ENCODE assay signal across 8 cellular contexts in genomic region chr2:176269319-176270099, GRCh38. TPM values are rescaled to one million over a fixed set of nuclear protein-coding genes. Genes with fewer than 3 reads are reported as not detected.
DNase-seq lines count a peak whose midpoint lies in the region; ATAC-seq and TF ChIP-seq lines count a peak whose summit lies in the region.

MTX2 (plus strand) TSS chr2:176269442; CDS start chr2:176269630, 188 bp downstream.

- peaks cover 13% of the 10 kb centered on the region for H3K4me1 Mint-ChIP-seq in activated naive CD8-positive, alpha-beta T cell treated with anti-CD3 and anti-CD28 coated beads, Interleukin-2, amount 10 ng/mL, durations not matched to agents 7 days and 5 days

- DNase-seq in GM12865 (ENCODE audit: low read depth) (peak; percentile 86), NCI-H1092 treated with DMSO at 0.1 percent for 48 hours (lab: John Stamatoyannopoulos, UW) (peak; percentile 81), Right ventricle myocardium superior (peak; percentile 88), pons (ENCODE audit: low spot score) (peak; percentile 65), upper lobe of left lung (peak; percentile 65 to 96)
- DNase-seq in activated naive CD8-positive, alpha-beta T cell treated with anti-CD3 and anti-CD28 coated beads, Interleukin-2, amount 10 ng/mL, durations not matched to agents 7 days and 5 days: peak; percentile 88

- peak within 1 kb of the TSS; percentile 96 for H3K4me2 ChIP-seq in SU-DHL-6 (ENCODE audit: low read depth, low read length, poor library complexity, severe bottlenecking)

- no peak for TF ChIP-seq EP300 in upper lobe of left lung (IDR thresholded peaks at IDR 0.05)

- H3K4me3 Mint-ChIP-seq in activated naive CD8-positive, alpha-beta T cell treated with anti-CD3 and anti-CD28 coated beads, Interleukin-2, amount 10 ng/mL, durations not matched to agents 7 days and 5 days: peak within 1 kb of the TSS; percentile 94

- intact Hi-C loops in Right ventricle myocardium superior (cut with DNase I): no loop called here

- TF ChIP-seq POLR2A in upper lobe of left lung (IDR thresholded peaks at IDR 0.05): peak in 3 of 4 donors; percentile 23 to 70 (median 53)

- ATAC-seq in HG02610 (IDR thresholded peaks at IDR 0.05; ENCODE audit: unreplicated experiment) (peak; percentile 96), Right ventricle myocardium superior (ENCODE audit: poor library complexity) (peak; percentile 100), upper lobe of left lung (ENCODE audit: low FRiP score in 2 of 2) (peak; percentile 96 to 99)
- peak; percentile 95 for ATAC-seq in activated naive CD8-positive, alpha-beta T cell treated with anti-CD3 and anti-CD28 coated beads, Interleukin-2, amount 10 ng/mL, durations not matched to agents 7 days and 5 days (ENCODE audit: low read depth)

- 0% methylated on average over 7 to 43 of the region's 58 CpGs for WGBS in upper lobe of left lung, 2 donors

- H3K9me3 ChIP-seq in SU-DHL-6 (ENCODE audit: insufficient read depth, low read length) (no peaks in the 10 kb centered on the region), upper lobe of left lung (no peaks in the 10 kb centered on the region)

- H3K27ac Mint-ChIP-seq in activated naive CD8-positive, alpha-beta T cell treated with anti-CD3 and anti-CD28 coated beads, Interleukin-2, amount 10 ng/mL, durations not matched to agents 7 days and 5 days: peak within 1 kb of the TSS; percentile 90

- no peaks in the 10 kb centered on the region for H3K9me3 Mint-ChIP-seq in activated naive CD8-positive, alpha-beta T cell treated with anti-CD3 and anti-CD28 coated beads, Interleukin-2, amount 10 ng/mL, durations not matched to agents 7 days and 5 days

- peak within 1 kb of the TSS; percentile 72 for H3K9ac ChIP-seq in SU-DHL-6 (ENCODE audit: low read length)

- TF ChIP-seq CTCF in GM12865 (IDR thresholded peaks at IDR 0.05; ENCODE audit: insufficient read depth, low read depth, low read length, missing control alignments) (no peak), SU-DHL-6 (IDR thresholded peaks at IDR 0.05; ENCODE audit: insufficient read depth, low read length, poor library complexity, severe bottlenecking) (no peak), upper lobe of left lung (IDR thresholded peaks at IDR 0.05) (peak in 4 of 6 experiments; percentile 32 to 59 (median 43))

- 0 out of 2 replicates have a peak, but pooled peaks cover 8% of the 10 kb centered on the region for H4K20me1 ChIP-seq in SU-DHL-6 (ENCODE audit: low read depth, low read length)

- H3K4me3 ChIP-seq in GM12865 (ENCODE audit: low read depth, low read length): peak within 1 kb of the TSS; percentile 99
- H3K4me3 ChIP-seq in SU-DHL-6 (ENCODE audit: insufficient read depth, low read length, poor library complexity, severe bottlenecking): peak within 1 kb of the TSS; percentile 93
- peak within 1 kb of the TSS; percentile 60 to 93 (median 72) for H3K4me3 ChIP-seq in upper lobe of left lung

- H3K36me3 ChIP-seq in SU-DHL-6 (ENCODE audit: low read length): peaks cover 6% of the 10 kb centered on the region; the same call in 1 of the 2 replicates
- H3K36me3 ChIP-seq in upper lobe of left lung: no peaks in the 10 kb centered on the region

- peaks cover 9% of the 10 kb centered on the region for H3K27me3 Mint-ChIP-seq in activated naive CD8-positive, alpha-beta T cell treated with anti-CD3 and anti-CD28 coated beads, Interleukin-2, amount 10 ng/mL, durations not matched to agents 7 days and 5 days

- peaks cover 6 to 11% (median 8%) of the 10 kb centered on the region in 4 donors for H3K4me1 ChIP-seq in upper lobe of left lung

- 0 out of 2 replicates have a peak, but pooled peaks cover 5% of the 10 kb centered on the region for H3F3A ChIP-seq in SU-DHL-6 (ENCODE audit: insufficient read depth)

- H3K79me2 ChIP-seq in SU-DHL-6 (ENCODE audit: insufficient read depth, low read length): peaks cover 42% of the 10 kb centered on the region

- peak within 1 kb of the TSS; percentile 94 for H2AFZ ChIP-seq in SU-DHL-6 (ENCODE audit: low read depth, low read length, severe bottlenecking)

- peaks cover 7% of the 10 kb centered on the region for H3K36me3 Mint-ChIP-seq in activated naive CD8-positive, alpha-beta T cell treated with anti-CD3 and anti-CD28 coated beads, Interleukin-2, amount 10 ng/mL, durations not matched to agents 7 days and 5 days

- POLR2A ChIA-PET in activated naive CD8-positive, alpha-beta T cell treated with anti-CD3 and anti-CD28 coated beads, Interleukin-2, amount 10 ng/mL, durations not matched to agents 7 days and 5 days (lab: Charles Lee): interaction anchor here (0.7 to 1.0 kb wide), 4 partner anchors 12 to 1585 kb away, joined by 3 to 5 read pairs (median 4); partner anchors contain the start of gene LNPK

- peak within 1 kb of the TSS; percentile 88 for H3K27ac ChIP-seq in SU-DHL-6 (ENCODE audit: low read depth, low read length)
- H3K27ac ChIP-seq in upper lobe of left lung: peak within 1 kb of the TSS; percentile 82 to 89 (median 88)

- H3K27me3 ChIP-seq in SU-DHL-6 (ENCODE audit: low read length) (no peaks in the 10 kb centered on the region), upper lobe of left lung (no peaks in the 10 kb centered on the region)

- H3K9me2 ChIP-seq in SU-DHL-6 (replicated peaks; ENCODE audit: insufficient read depth, low read length): no peaks in the 10 kb centered on the region

RNA-seq across cellular contexts. Expression of gene MTX2, which starts in this region (rescaled TPM):
- 10 to 100 TPM; 11.4 to 12.7 TPM for total RNA-seq in activated naive CD8-positive, alpha-beta T cell treated with anti-CD3 and anti-CD28 coated beads, Interleukin-2, amount 10 ng/mL, durations not matched to agents 7 days and 5 days
- total RNA-seq in Right ventricle myocardium superior (50.3 TPM), upper lobe of left lung (10 to 100 TPM; 17.4 to 31.4 (median 20.7) TPM)

Comparison
In these comparisons a context has a peak if more than half of its experiments do, and no peak if none do; other contexts are left out.
1. Peak in every context shown above with its lines: DNase-seq, ATAC-seq, H3K4me3 ChIP-seq and H3K27ac ChIP-seq.
2. CTCF ChIP-seq: peak in upper lobe of left lung (4 of 6); none in GM12865 (single experiment) and SU-DHL-6 (single experiment).